1 cellular context compared by ENCODE assay signal in genomic region chr4:48642421-48643144, GRCh38.
TF ChIP-seq lines count a peak whose summit lies in the region.

No MANE protein-coding gene starts in this region.

TF ChIP-seq in IMR-90, 13 proteins besides CTCF, POLR2A, EP300 and RAD21:
- TF ChIP-seq USF2 (IDR thresholded peaks at IDR 0.05; ENCODE audit: low read depth, low read length) = no peak
- TF ChIP-seq FOS (IDR thresholded peaks at IDR 0.05; ENCODE audit: low read depth, low read length) = no peak
- TF ChIP-seq CHD1 (IDR thresholded peaks at IDR 0.05; ENCODE audit: low read depth, low read length) = no peak
- no peak for TF ChIP-seq ELK1 (IDR thresholded peaks at IDR 0.05; ENCODE audit: borderline replicate concordance, low read depth, low read length)
- no peak for TF ChIP-seq SMC3 (IDR thresholded peaks at IDR 0.05; ENCODE audit: low read depth, low read length)
- TF ChIP-seq CEBPB (IDR thresholded peaks at IDR 0.05; ENCODE audit: low read depth, low read length) = no peak
- no peak for TF ChIP-seq BHLHE40 (IDR thresholded peaks at IDR 0.05; ENCODE audit: low read depth, low read length)
- no peak for TF ChIP-seq MAFK (IDR thresholded peaks at IDR 0.05; ENCODE audit: low read depth, low read length)
- no peak for TF ChIP-seq RCOR1 (IDR thresholded peaks at IDR 0.05; ENCODE audit: insufficient replicate concordance, low read length)
- no peak for TF ChIP-seq NFE2L2 (IDR thresholded peaks at IDR 0.05; ENCODE audit: low read depth, low read length)
- TF ChIP-seq MXI1 (IDR thresholded peaks at IDR 0.05; ENCODE audit: borderline replicate concordance, low read depth, low read length) = no peak
- TF ChIP-seq RFX5 (IDR thresholded peaks at IDR 0.05; ENCODE audit: low read depth, low read length) = no peak
- TF ChIP-seq MAZ (IDR thresholded peaks at IDR 0.05; ENCODE audit: borderline replicate concordance, low read depth, low read length) = no peak
TF ChIP-seq in IMR-90: peak in this region for 0.
